1 cellular context compared by ENCODE assay signal in the genomic region with DNA sequence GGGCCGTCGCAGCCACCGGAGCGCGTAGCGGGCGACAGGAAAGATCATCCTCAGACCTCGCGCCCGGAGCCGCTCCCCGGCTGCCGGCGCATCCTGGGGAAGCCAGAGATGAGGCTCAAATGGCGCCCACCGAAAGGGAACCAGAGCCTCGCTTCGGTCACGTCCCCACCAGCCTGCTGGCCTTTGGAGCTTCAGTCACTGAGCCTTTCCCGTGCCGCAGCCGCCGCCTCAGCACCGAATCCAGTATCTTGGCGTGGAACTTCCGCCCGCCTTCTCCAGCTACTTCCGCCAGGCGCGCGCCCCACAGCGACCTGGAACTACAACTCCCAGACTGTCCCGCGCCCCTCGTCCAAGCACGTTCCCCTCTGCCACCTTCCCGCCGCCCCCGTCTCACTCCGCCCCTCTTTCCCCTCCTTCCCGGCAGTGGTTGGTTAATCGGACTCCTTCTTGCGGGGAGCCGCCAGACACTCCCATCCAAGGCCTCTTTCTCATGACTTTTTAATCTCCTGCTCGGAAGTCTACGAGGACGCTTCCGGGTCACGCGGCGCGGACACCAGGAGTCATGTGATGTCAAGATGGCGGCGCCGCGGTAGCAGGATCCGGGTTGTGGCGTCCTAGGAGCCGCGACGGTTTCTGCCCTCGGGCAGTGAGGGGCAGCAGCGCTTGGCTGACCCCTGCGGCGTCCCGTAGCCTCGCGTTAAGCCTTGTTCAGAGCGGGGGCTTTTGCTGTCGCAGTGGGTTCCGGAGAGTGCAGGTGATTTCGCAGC.
A peak's percentile ranks its signal among the peaks of the same experiment; 100 is the strongest.
TF ChIP-seq lines count a peak whose summit lies in the region.

A gene with protein sequence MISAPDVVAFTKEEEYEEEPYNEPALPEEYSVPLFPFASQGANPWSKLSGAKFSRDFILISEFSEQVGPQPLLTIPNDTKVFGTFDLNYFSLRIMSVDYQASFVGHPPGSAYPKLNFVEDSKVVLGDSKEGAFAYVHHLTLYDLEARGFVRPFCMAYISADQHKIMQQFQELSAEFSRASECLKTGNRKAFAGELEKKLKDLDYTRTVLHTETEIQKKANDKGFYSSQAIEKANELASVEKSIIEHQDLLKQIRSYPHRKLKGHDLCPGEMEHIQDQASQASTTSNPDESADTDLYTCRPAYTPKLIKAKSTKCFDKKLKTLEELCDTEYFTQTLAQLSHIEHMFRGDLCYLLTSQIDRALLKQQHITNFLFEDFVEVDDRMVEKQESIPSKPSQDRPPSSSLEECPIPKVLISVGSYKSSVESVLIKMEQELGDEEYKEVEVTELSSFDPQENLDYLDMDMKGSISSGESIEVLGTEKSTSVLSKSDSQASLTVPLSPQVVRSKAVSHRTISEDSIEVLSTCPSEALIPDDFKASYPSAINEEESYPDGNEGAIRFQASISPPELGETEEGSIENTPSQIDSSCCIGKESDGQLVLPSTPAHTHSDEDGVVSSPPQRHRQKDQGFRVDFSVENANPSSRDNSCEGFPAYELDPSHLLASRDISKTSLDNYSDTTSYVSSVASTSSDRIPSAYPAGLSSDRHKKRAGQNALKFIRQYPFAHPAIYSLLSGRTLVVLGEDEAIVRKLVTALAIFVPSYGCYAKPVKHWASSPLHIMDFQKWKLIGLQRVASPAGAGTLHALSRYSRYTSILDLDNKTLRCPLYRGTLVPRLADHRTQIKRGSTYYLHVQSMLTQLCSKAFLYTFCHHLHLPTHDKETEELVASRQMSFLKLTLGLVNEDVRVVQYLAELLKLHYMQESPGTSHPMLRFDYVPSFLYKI (plus strand): TSS at position 563 of the 767 bp plus-strand sequence. CDS start 497 bp downstream, outside the sequence.
A gene with protein sequence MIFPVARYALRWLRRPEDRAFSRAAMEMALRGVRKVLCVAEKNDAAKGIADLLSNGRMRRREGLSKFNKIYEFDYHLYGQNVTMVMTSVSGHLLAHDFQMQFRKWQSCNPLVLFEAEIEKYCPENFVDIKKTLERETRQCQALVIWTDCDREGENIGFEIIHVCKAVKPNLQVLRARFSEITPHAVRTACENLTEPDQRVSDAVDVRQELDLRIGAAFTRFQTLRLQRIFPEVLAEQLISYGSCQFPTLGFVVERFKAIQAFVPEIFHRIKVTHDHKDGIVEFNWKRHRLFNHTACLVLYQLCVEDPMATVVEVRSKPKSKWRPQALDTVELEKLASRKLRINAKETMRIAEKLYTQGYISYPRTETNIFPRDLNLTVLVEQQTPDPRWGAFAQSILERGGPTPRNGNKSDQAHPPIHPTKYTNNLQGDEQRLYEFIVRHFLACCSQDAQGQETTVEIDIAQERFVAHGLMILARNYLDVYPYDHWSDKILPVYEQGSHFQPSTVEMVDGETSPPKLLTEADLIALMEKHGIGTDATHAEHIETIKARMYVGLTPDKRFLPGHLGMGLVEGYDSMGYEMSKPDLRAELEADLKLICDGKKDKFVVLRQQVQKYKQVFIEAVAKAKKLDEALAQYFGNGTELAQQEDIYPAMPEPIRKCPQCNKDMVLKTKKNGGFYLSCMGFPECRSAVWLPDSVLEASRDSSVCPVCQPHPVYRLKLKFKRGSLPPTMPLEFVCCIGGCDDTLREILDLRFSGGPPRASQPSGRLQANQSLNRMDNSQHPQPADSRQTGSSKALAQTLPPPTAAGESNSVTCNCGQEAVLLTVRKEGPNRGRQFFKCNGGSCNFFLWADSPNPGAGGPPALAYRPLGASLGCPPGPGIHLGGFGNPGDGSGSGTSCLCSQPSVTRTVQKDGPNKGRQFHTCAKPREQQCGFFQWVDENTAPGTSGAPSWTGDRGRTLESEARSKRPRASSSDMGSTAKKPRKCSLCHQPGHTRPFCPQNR (minus strand): TSS at position 264 of the 767 bp plus-strand sequence. CDS start 216 bp downstream, at position 48.

TF ChIP-seq in HepG2, 621 proteins besides CTCF, POLR2A, EP300 and RAD21 (continued from another document and continues in another):
- TF ChIP-seq, protein P1, sequence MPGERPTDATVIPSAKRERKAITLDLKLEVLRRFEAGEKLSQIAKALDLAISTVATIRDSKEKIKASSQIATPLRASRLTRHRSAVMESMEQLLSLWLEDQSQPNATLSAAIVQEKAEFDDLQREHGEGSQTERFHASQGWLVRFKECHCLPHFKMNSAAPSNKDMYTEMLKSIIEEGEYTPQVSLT (CRISPR knock-in tag; IDR thresholded peaks at IDR 0.05; ENCODE audit: borderline replicate concordance, low read depth): no peak
- TF ChIP-seq LCORL (IDR thresholded peaks at IDR 0.05) (no peak), LCORL (CRISPR knock-in tag; IDR thresholded peaks at IDR 0.05) (no peak), ZNF615 (CRISPR knock-in tag; IDR thresholded peaks at IDR 0.05; ENCODE audit: borderline replicate concordance) (no peak), ZNF746 (CRISPR knock-in tag; IDR thresholded peaks at IDR 0.05) (no peak; the same call in 1 of the 2 replicates), ZFAT (CRISPR knock-in tag; conservative IDR thresholded peaks at IDR 0.05) (no peak), ZNF333 (CRISPR knock-in tag; IDR thresholded peaks at IDR 0.05; ENCODE audit: borderline replicate concordance) (no peak), XRCC5 (optimal IDR thresholded peaks at IDR 0.05; ENCODE audit: low read length) (no peak), ETV5 (CRISPR knock-in tag; IDR thresholded peaks at IDR 0.05; ENCODE audit: borderline replicate concordance) (0 out of 2 replicates have a peak, but pooled peaks have one; percentile 18), PHF5A (CRISPR knock-in tag; IDR thresholded peaks at IDR 0.05; ENCODE audit: low read depth, unreplicated experiment) (no peak), NCOR1 (IDR thresholded peaks at IDR 0.05; ENCODE audit: borderline replicate concordance, low read length) (no peak; the same call in 1 of the 2 replicates), ZMYM2 (CRISPR knock-in tag; IDR thresholded peaks at IDR 0.05) (no peak), ZNF335 (CRISPR knock-in tag; IDR thresholded peaks at IDR 0.05) (peak; percentile 78; the same call in 1 of the 2 replicates), ZSCAN31 (CRISPR knock-in tag; IDR thresholded peaks at IDR 0.05; ENCODE audit: low read depth) (peak; percentile 86; the same call in 1 of the 2 replicates), SAFB2 (CRISPR knock-in tag; IDR thresholded peaks at IDR 0.05; ENCODE audit: borderline replicate concordance, low read depth) (peak; percentile 2; the same call in 1 of the 2 replicates), GABPB1 (CRISPR knock-in tag; IDR thresholded peaks at IDR 0.05) (peak; percentile 97), ZFP36L1 (CRISPR knock-in tag; IDR thresholded peaks at IDR 0.05) (0 out of 2 replicates have a peak, but pooled peaks have one; percentile 23), ZNF343 (CRISPR knock-in tag; IDR thresholded peaks at IDR 0.05) (peak; percentile 97), GATAD1 (CRISPR knock-in tag; IDR thresholded peaks at IDR 0.05) (peak; percentile 99), ZNF775 (CRISPR knock-in tag; IDR thresholded peaks at IDR 0.05; ENCODE audit: borderline replicate concordance) (no peak), GTF2F1 (IDR thresholded peaks at IDR 0.05; ENCODE audit: low read length) (no peak; the same call in 1 of the 2 replicates), CCAR2 (optimal IDR thresholded peaks at IDR 0.05; ENCODE audit: low read depth, low read length) (no peak), RAD51 (IDR thresholded peaks at IDR 0.05; ENCODE audit: borderline replicate concordance) (peak; percentile 97), RARA (CRISPR knock-in tag; IDR thresholded peaks at IDR 0.05) (no peak), RORA (CRISPR knock-in tag; IDR thresholded peaks at IDR 0.05) (no peak), KDM5B (CRISPR knock-in tag; IDR thresholded peaks at IDR 0.05; ENCODE audit: borderline replicate concordance) (peak; percentile 93), ZNF432 (CRISPR knock-in tag; IDR thresholded peaks at IDR 0.05; ENCODE audit: borderline replicate concordance) (no peak), MAFF (IDR thresholded peaks at IDR 0.05; ENCODE audit: low read depth, low read length) (no peak), ZNF256 (CRISPR knock-in tag; conservative IDR thresholded peaks at IDR 0.05) (0 out of 2 replicates have a peak, but pooled peaks have one; percentile 72), ZNF20 (CRISPR knock-in tag; IDR thresholded peaks at IDR 0.05) (no peak), KAT2B (IDR thresholded peaks at IDR 0.05; ENCODE audit: borderline replicate concordance, low read depth, low read length) (no peak)
- TF ChIP-seq, protein P2, sequence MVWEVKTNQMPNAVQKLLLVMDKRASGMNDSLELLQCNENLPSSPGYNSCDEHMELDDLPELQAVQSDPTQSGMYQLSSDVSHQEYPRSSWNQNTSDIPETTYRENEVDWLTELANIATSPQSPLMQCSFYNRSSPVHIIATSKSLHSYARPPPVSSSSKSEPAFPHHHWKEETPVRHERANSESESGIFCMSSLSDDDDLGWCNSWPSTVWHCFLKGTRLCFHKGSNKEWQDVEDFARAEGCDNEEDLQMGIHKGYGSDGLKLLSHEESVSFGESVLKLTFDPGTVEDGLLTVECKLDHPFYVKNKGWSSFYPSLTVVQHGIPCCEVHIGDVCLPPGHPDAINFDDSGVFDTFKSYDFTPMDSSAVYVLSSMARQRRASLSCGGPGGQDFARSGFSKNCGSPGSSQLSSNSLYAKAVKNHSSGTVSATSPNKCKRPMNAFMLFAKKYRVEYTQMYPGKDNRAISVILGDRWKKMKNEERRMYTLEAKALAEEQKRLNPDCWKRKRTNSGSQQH (CRISPR knock-in tag; IDR thresholded peaks at IDR 0.05; ENCODE audit: low read depth): no peak; the same call in 1 of the 2 replicates
- TF ChIP-seq, protein P3, sequence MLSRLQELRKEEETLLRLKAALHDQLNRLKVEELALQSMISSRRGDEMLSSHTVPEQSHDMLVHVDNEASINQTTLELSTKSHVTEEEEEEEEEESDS (CRISPR knock-in tag; IDR thresholded peaks at IDR 0.05; ENCODE audit: borderline replicate concordance): no peak
- TF ChIP-seq, protein P4, sequence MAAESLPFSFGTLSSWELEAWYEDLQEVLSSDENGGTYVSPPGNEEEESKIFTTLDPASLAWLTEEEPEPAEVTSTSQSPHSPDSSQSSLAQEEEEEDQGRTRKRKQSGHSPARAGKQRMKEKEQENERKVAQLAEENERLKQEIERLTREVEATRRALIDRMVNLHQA (CRISPR knock-in tag; IDR thresholded peaks at IDR 0.05): no peak
- TF ChIP-seq, protein P5, sequence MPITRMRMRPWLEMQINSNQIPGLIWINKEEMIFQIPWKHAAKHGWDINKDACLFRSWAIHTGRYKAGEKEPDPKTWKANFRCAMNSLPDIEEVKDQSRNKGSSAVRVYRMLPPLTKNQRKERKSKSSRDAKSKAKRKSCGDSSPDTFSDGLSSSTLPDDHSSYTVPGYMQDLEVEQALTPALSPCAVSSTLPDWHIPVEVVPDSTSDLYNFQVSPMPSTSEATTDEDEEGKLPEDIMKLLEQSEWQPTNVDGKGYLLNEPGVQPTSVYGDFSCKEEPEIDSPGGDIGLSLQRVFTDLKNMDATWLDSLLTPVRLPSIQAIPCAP (CRISPR knock-in tag; IDR thresholded peaks at IDR 0.05; ENCODE audit: low read depth): no peak
- TF ChIP-seq, protein P6, sequence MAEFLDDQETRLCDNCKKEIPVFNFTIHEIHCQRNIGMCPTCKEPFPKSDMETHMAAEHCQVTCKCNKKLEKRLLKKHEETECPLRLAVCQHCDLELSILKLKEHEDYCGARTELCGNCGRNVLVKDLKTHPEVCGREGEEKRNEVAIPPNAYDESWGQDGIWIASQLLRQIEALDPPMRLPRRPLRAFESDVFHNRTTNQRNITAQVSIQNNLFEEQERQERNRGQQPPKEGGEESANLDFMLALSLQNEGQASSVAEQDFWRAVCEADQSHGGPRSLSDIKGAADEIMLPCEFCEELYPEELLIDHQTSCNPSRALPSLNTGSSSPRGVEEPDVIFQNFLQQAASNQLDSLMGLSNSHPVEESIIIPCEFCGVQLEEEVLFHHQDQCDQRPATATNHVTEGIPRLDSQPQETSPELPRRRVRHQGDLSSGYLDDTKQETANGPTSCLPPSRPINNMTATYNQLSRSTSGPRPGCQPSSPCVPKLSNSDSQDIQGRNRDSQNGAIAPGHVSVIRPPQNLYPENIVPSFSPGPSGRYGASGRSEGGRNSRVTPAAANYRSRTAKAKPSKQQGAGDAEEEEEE (CRISPR knock-in tag; IDR thresholded peaks at IDR 0.05; ENCODE audit: borderline replicate concordance): no peak; the same call in none of the 2 replicates
- TF ChIP-seq, protein P7, sequence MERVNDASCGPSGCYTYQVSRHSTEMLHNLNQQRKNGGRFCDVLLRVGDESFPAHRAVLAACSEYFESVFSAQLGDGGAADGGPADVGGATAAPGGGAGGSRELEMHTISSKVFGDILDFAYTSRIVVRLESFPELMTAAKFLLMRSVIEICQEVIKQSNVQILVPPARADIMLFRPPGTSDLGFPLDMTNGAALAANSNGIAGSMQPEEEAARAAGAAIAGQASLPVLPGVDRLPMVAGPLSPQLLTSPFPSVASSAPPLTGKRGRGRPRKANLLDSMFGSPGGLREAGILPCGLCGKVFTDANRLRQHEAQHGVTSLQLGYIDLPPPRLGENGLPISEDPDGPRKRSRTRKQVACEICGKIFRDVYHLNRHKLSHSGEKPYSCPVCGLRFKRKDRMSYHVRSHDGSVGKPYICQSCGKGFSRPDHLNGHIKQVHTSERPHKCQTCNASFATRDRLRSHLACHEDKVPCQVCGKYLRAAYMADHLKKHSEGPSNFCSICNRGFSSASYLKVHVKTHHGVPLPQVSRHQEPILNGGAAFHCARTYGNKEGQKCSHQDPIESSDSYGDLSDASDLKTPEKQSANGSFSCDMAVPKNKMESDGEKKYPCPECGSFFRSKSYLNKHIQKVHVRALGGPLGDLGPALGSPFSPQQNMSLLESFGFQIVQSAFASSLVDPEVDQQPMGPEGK (CRISPR knock-in tag; IDR thresholded peaks at IDR 0.05): peak; percentile 58; the same call in 1 of the 2 replicates
- TF ChIP-seq, protein P8, sequence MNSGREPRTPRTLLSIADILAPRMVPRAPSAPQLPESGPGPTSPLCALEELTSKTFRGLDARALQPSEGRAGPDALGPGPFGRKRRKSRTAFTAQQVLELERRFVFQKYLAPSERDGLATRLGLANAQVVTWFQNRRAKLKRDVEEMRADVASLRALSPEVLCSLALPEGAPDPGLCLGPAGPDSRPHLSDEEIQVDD (CRISPR knock-in tag; IDR thresholded peaks at IDR 0.05; ENCODE audit: borderline replicate concordance): no peak
- TF ChIP-seq, protein P9, sequence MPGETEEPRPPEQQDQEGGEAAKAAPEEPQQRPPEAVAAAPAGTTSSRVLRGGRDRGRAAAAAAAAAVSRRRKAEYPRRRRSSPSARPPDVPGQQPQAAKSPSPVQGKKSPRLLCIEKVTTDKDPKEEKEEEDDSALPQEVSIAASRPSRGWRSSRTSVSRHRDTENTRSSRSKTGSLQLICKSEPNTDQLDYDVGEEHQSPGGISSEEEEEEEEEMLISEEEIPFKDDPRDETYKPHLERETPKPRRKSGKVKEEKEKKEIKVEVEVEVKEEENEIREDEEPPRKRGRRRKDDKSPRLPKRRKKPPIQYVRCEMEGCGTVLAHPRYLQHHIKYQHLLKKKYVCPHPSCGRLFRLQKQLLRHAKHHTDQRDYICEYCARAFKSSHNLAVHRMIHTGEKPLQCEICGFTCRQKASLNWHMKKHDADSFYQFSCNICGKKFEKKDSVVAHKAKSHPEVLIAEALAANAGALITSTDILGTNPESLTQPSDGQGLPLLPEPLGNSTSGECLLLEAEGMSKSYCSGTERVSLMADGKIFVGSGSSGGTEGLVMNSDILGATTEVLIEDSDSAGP (CRISPR knock-in tag; IDR thresholded peaks at IDR 0.05; ENCODE audit: borderline replicate concordance): peak; percentile 88
- TF ChIP-seq, protein P10, sequence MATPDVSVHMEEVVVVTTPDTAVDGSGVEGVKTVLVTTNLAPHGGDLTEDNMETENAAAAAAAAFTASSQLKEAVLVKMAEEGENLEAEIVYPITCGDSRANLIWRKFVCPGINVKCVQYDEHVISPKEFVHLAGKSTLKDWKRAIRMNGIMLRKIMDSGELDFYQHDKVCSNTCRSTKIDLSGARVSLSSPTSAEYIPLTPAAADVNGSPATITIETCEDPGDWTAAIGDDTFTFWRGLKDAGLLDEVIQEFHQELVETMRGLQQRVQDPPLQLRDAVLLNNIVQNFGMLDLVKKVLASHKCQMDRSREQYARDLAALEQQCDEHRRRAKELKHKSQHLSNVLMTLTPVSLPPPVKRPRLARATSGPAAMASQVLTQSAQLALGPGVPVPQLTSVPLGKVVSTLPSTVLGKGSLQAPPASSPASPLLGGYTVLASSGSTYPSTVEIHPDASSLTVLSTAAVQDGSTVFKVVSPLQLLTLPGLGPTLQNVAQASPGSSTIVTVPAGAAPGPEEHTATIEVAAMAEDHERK (CRISPR knock-in tag; IDR thresholded peaks at IDR 0.05; ENCODE audit: low read depth): no peak; the same call in 1 of the 2 replicates
